Comparison of ENCODE assay signal across 10 cellular contexts in the genomic region with DNA sequence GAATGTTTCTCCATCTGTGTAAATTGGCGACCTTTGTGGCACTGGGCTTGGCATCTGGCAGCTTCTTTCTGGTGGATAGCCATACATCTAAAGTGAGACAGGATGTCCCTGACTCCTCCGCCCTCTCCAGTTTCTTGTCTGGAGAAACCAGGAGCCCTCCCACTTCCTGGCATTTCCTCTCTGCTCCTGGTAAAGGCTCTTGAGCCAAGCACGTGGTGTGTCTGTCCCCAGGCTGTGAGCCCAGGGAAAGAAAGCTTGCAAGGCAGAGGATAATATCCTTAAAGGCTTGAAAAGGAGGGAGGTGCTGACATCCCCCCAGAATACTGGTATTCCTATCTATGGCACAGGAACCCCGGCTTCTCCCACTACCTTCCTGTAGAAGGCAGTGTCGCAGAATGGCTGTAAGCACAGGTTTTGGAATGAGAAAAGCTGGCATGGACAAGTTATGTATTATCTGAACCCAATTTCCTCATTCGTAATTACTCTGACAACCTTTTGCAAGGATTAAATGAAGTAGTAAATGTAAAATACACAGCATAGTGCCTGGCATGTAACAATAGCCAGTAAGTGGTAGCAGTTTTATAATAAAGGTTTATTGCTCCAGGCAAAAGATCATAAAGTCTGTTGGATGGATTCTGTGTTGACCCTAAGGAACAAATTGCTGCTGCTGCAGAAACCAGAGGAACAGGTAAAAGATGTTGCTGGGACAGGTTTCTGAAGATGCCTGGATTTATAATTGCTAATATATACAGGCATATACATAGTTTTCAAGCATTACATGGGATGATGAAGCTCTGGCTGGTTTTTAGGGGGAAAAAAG. TPM values are rescaled to one million over a fixed set of nuclear protein-coding genes. Genes with fewer than 3 reads are reported as not detected.
A peak's percentile ranks its signal among the peaks of the same experiment; 100 is the strongest.
DNase-seq lines count a peak whose midpoint lies in the region; ATAC-seq and TF ChIP-seq lines count a peak whose summit lies in the region.
"Had no signal": no experiment of that assay in that cellular context is flagged by ENCODE, and none has a peak within 500 bp of the region (broad histone marks: within the 10 kb centered on the region; RNA-seq: fewer than 3 reads in every experiment).

No MANE protein-coding gene starts in this region.

- CTCF ChIA-PET in activated CD8-positive, alpha-beta T cell treated with anti-CD3 and anti-CD28 coated beads for 36 hours (lab: Charles Lee): interaction anchor here (0.7 kb wide), 1 partner anchor 14 kb away, joined by 3 read pairs; no protein-coding TSS in a partner anchor

- no peaks in the 10 kb centered on the region for H3K9me3 ChIP-seq in muscle layer of duodenum (ENCODE audit: control insufficient read depth in 1 of 2, low read length in 2 of 2)

- DNase-seq in A172 (ENCODE audit: low spot score): peak; percentile 88
- DNase-seq in NCI-H226: peak; percentile 38
- DNase-seq in fibroblast of mammary gland (ENCODE audit: low read depth): peak; percentile 80
- no peak for DNase-seq in GM20000 (ENCODE audit: low spot score)
- no peak for DNase-seq in activated CD8-positive, alpha-beta T cell treated with anti-CD3 and anti-CD28 coated beads for 36 hours
- DNase-seq in effector CD8-positive, alpha-beta T cell (lab: John Stamatoyannopoulos, UW): no peak
- DNase-seq in cerebellar nuclear complex (lab: John Stamatoyannopoulos, UW): no peak

- H3K4me1 ChIP-seq in muscle layer of duodenum (ENCODE audit: control insufficient read depth in 1 of 2, insufficient read depth in 2 of 2, low read length in 2 of 2): peaks cover 0 to 10% of the 10 kb centered on the region in 2 donors

- no peaks in the 10 kb centered on the region for H3K36me3 ChIP-seq in muscle layer of duodenum (ENCODE audit: control insufficient read depth in 1 of 2, insufficient read depth in 2 of 2, low read length in 2 of 2)

- no peak overlapping the region for H3K4me3 Mint-ChIP-seq in activated CD8-positive, alpha-beta T cell treated with anti-CD3 and anti-CD28 coated beads for 36 hours
- H3K4me3 Mint-ChIP-seq: activated T-helper 1 cell treated with anti-CD3 and anti-CD28 coated beads, Interleukin-12 subunit alpha, Interleukin-12 subunit beta, Interleukin-2, Interleukin-4 antibody, amounts not matched to agents 30 ng/mL and 10 ng/mL and 1 ng/mL, durations not matched to agents 14 hours and 24 hours and 36 hours had no signal

- H3K27me3 Mint-ChIP-seq in activated CD8-positive, alpha-beta T cell treated with anti-CD3 and anti-CD28 coated beads for 36 hours: no peaks in the 10 kb centered on the region

- no peaks in the 10 kb centered on the region for H3K4me1 Mint-ChIP-seq in activated CD8-positive, alpha-beta T cell treated with anti-CD3 and anti-CD28 coated beads for 36 hours (ENCODE audit: low read depth)

- no peak overlapping the region for H3K27ac Mint-ChIP-seq in activated CD8-positive, alpha-beta T cell treated with anti-CD3 and anti-CD28 coated beads for 36 hours
- H3K27ac Mint-ChIP-seq: activated T-helper 1 cell treated with anti-CD3 and anti-CD28 coated beads, Interleukin-12 subunit alpha, Interleukin-12 subunit beta, Interleukin-2, Interleukin-4 antibody, amounts not matched to agents 30 ng/mL and 10 ng/mL and 1 ng/mL, durations not matched to agents 14 hours and 24 hours and 36 hours had no signal

- TF ChIP-seq CTCF in fibroblast of mammary gland (conservative IDR thresholded peaks at IDR 0.05; ENCODE audit: control insufficient read depth, insufficient read depth, low read depth, low read length): peak; percentile 25
- no peak for TF ChIP-seq CTCF in GM20000 (IDR thresholded peaks at IDR 0.05; ENCODE audit: extremely low read depth, missing control alignments)
- TF ChIP-seq CTCF in activated CD8-positive, alpha-beta T cell treated with anti-CD3 and anti-CD28 coated beads for 36 hours (IDR thresholded peaks at IDR 0.05): no peak

- no peak for ATAC-seq in activated CD8-positive, alpha-beta T cell treated with anti-CD3 and anti-CD28 coated beads for 36 hours
- ATAC-seq: Panc1 had no signal

- H3K4me3 ChIP-seq in fibroblast of mammary gland (ENCODE audit: control insufficient read depth, low read depth, low read length) (no peak overlapping the region), muscle layer of duodenum (ENCODE audit: low read depth in 1 of 2, low read length in 2 of 2) (no peak overlapping the region)

- H3K27me3 ChIP-seq in muscle layer of duodenum (ENCODE audit: low read depth, low read length): no peaks in the 10 kb centered on the region

- peak overlapping the region; percentile 61 for H3K27ac ChIP-seq in muscle layer of duodenum (ENCODE audit: low read length)

- no peaks in the 10 kb centered on the region for H3K9me3 Mint-ChIP-seq in activated CD8-positive, alpha-beta T cell treated with anti-CD3 and anti-CD28 coated beads for 36 hours
- H3K9me3 Mint-ChIP-seq: activated T-helper 1 cell treated with anti-CD3 and anti-CD28 coated beads, Interleukin-12 subunit alpha, Interleukin-12 subunit beta, Interleukin-2, Interleukin-4 antibody, amounts not matched to agents 30 ng/mL and 10 ng/mL and 1 ng/mL, durations not matched to agents 14 hours and 24 hours and 36 hours had no signal

- H3K36me3 Mint-ChIP-seq in activated CD8-positive, alpha-beta T cell treated with anti-CD3 and anti-CD28 coated beads for 36 hours (ENCODE audit: low read depth): no peaks in the 10 kb centered on the region

- intact Hi-C loops in activated CD8-positive, alpha-beta T cell treated with anti-CD3 and anti-CD28 coated beads for 36 hours (cut with micrococcal nuclease): no loop called here

- POLR2A ChIA-PET in activated CD8-positive, alpha-beta T cell treated with anti-CD3 and anti-CD28 coated beads for 36 hours (lab: Charles Lee): no interaction called here

RNA-seq across cellular contexts. Expression of a gene that starts 11.8 kb away (rescaled TPM):
- 0.91 and 0.96 TPM in 2 replicates for total RNA-seq in A172 (2014; rRNA removed; shearing (Covaris generic))
- total RNA-seq in activated CD8-positive, alpha-beta T cell treated with anti-CD3 and anti-CD28 coated beads for 36 hours: 10 to 100 TPM; 33.7 to 34.1 TPM

Comparison
In these comparisons a context has a peak if more than half of its experiments do, and no peak if none do; other contexts are left out.
1. DNase-seq: peak in A172 (single experiment), NCI-H226 (single experiment) and fibroblast of mammary gland (single experiment); none in GM20000 (single experiment), activated CD8-positive, alpha-beta T cell treated with anti-CD3 and anti-CD28 coated beads for 36 hours (single experiment), effector CD8-positive, alpha-beta T cell (single experiment) and cerebellar nuclear complex (0 of 2).
2. RNA of a gene that starts 11.8 kb away (total RNA-seq): 33.7 to 34.1 TPM in activated CD8-positive, alpha-beta T cell treated with anti-CD3 and anti-CD28 coated beads for 36 hours; 0.91 to 0.96 TPM in A172; every median in the first group is over 10 times any median in the second.